2 cellular contexts compared by ENCODE assay signal in the genomic region with DNA sequence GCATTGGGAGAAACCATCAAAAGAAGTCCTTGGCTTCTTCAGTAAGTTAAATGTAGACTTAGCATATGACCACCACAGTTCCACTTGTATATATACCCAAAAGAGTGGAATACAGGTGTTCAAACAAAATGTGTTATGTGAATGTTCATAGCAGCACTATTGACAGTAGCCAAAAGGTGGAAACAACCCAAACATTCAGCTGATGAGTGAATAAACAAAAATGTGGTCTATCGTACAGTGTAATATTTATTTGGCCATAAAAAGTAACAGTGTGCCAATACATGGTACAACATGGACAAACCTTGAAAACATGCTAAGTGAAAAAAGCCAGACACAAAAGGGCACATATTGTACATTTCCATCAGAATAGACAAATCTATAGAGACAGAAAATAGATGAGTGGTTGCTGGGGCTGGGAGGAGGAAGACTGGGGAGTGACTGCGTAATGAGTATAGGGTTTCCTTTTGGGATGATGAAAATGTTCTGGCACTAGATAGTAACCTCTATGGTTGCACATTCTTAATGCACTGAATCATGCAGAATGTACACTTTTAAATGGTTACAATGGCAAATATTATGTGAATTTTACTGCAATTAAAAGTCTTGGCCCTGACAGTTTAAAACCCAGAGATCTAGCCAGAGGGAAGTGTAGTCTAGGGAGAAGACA.
TF ChIP-seq lines count a peak whose summit lies in the region.

No MANE protein-coding gene starts in this region.

TF ChIP-seq in SK-N-SH, 30 proteins besides CTCF, POLR2A, EP300 and RAD21 (continues in another document):
- TF ChIP-seq YY1 (IDR thresholded peaks at IDR 0.05; ENCODE audit: low read depth), result no peak
- no peak for TF ChIP-seq FOXM1 (IDR thresholded peaks at IDR 0.05; ENCODE audit: low read depth)
- no peak for TF ChIP-seq TAF1 (IDR thresholded peaks at IDR 0.05; ENCODE audit: borderline replicate concordance, low read depth, low read length)
- TF ChIP-seq NRF1 (IDR thresholded peaks at IDR 0.05; ENCODE audit: low read depth, low read length), result no peak
- TF ChIP-seq ELF1 (IDR thresholded peaks at IDR 0.05), result no peak
- TF ChIP-seq EZH2phosphoT487 (IDR thresholded peaks at IDR 0.05; ENCODE audit: borderline replicate concordance, low read depth), result no peak
- peak; percentile 30; the same call in 1 of the 2 replicates for TF ChIP-seq TCF12 (IDR thresholded peaks at IDR 0.05)
- TF ChIP-seq TEAD4 (IDR thresholded peaks at IDR 0.05; ENCODE audit: borderline replicate concordance, insufficient read depth), result no peak
- TF ChIP-seq SMC3 (IDR thresholded peaks at IDR 0.05; ENCODE audit: low read depth, low read length), result no peak
- TF ChIP-seq GABPA (IDR thresholded peaks at IDR 0.05; ENCODE audit: low read depth), result no peak
- TF ChIP-seq MXI1 (IDR thresholded peaks at IDR 0.05; ENCODE audit: low read depth, low read length), result no peak
- TF ChIP-seq, protein P1, sequence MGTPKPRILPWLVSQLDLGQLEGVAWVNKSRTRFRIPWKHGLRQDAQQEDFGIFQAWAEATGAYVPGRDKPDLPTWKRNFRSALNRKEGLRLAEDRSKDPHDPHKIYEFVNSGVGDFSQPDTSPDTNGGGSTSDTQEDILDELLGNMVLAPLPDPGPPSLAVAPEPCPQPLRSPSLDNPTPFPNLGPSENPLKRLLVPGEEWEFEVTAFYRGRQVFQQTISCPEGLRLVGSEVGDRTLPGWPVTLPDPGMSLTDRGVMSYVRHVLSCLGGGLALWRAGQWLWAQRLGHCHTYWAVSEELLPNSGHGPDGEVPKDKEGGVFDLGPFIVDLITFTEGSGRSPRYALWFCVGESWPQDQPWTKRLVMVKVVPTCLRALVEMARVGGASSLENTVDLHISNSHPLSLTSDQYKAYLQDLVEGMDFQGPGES (IDR thresholded peaks at IDR 0.05; ENCODE audit: low read depth, low read length), result no peak
- TF ChIP-seq, protein P2, sequence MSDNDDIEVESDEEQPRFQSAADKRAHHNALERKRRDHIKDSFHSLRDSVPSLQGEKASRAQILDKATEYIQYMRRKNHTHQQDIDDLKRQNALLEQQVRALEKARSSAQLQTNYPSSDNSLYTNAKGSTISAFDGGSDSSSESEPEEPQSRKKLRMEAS (IDR thresholded peaks at IDR 0.05; ENCODE audit: low read depth), result no peak
- no peak for TF ChIP-seq MEF2A (IDR thresholded peaks at IDR 0.05; ENCODE audit: borderline replicate concordance, low read depth)
- TF ChIP-seq FOXJ3 (CRISPR knock-in tag; IDR thresholded peaks at IDR 0.05), result no peak
- no peak for TF ChIP-seq CHD2 (IDR thresholded peaks at IDR 0.05; ENCODE audit: low read length, partially characterized antibody)
- TF ChIP-seq RCOR1 (IDR thresholded peaks at IDR 0.05; ENCODE audit: low read length), result no peak
- TF ChIP-seq SIN3A (IDR thresholded peaks at IDR 0.05; ENCODE audit: borderline replicate concordance, low read depth, low read length), result no peak
- TF ChIP-seq FOSL2 (IDR thresholded peaks at IDR 0.05; ENCODE audit: borderline replicate concordance, low read depth), result peak; percentile 53
- TF ChIP-seq JUND (IDR thresholded peaks at IDR 0.05), result peak; percentile 38; the same call in 1 of the 2 replicates
- TF ChIP-seq RFX5 (IDR thresholded peaks at IDR 0.05; ENCODE audit: low read length), result no peak
- TF ChIP-seq, protein P3, sequence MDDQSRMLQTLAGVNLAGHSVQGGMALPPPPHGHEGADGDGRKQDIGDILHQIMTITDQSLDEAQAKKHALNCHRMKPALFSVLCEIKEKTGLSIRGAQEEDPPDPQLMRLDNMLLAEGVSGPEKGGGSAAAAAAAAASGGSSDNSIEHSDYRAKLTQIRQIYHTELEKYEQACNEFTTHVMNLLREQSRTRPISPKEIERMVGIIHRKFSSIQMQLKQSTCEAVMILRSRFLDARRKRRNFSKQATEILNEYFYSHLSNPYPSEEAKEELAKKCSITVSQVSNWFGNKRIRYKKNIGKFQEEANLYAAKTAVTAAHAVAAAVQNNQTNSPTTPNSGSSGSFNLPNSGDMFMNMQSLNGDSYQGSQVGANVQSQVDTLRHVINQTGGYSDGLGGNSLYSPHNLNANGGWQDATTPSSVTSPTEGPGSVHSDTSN (IDR thresholded peaks at IDR 0.05), result peak; percentile 42
- peak; percentile 29; the same call in 1 of the 2 replicates for TF ChIP-seq NFIC (IDR thresholded peaks at IDR 0.05; ENCODE audit: borderline replicate concordance)
- TF ChIP-seq, protein P4, sequence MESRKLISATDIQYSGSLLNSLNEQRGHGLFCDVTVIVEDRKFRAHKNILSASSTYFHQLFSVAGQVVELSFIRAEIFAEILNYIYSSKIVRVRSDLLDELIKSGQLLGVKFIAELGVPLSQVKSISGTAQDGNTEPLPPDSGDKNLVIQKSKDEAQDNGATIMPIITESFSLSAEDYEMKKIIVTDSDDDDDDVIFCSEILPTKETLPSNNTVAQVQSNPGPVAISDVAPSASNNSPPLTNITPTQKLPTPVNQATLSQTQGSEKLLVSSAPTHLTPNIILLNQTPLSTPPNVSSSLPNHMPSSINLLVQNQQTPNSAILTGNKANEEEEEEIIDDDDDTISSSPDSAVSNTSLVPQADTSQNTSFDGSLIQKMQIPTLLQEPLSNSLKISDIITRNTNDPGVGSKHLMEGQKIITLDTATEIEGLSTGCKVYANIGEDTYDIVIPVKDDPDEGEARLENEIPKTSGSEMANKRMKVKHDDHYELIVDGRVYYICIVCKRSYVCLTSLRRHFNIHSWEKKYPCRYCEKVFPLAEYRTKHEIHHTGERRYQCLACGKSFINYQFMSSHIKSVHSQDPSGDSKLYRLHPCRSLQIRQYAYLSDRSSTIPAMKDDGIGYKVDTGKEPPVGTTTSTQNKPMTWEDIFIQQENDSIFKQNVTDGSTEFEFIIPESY (IDR thresholded peaks at IDR 0.05; ENCODE audit: borderline replicate concordance, low read depth), result no peak
- no peak for TF ChIP-seq GATA2 (CRISPR knock-in tag; IDR thresholded peaks at IDR 0.05)
- TF ChIP-seq RXRA (IDR thresholded peaks at IDR 0.05; ENCODE audit: borderline replicate concordance, low read depth), result no peak

TF ChIP-seq in endothelial cell of umbilical vein, 7 proteins besides CTCF, POLR2A, EP300 and RAD21:
- TF ChIP-seq FOS (IDR thresholded peaks at IDR 0.05; ENCODE audit: borderline replicate concordance, insufficient read depth, low read length), result peak; percentile 50
- no peak for TF ChIP-seq GATA2 (IDR thresholded peaks at IDR 0.05; ENCODE audit: insufficient read depth, insufficient read length, low read depth, low read length)
